8 cellular contexts compared by ENCODE assay signal in genomic region chr10:68900427-68901105, GRCh38. TPM values are rescaled to one million over a fixed set of nuclear protein-coding genes. Genes with fewer than 3 reads are reported as not detected.
DNase-seq lines count a peak whose midpoint lies in the region; ATAC-seq and TF ChIP-seq lines count a peak whose summit lies in the region.

No MANE protein-coding gene starts in this region.

- H3K9me3 ChIP-seq in WERI-Rb-1 (ENCODE audit: severe bottlenecking): no peaks in the 10 kb centered on the region

- ATAC-seq in HG03460 (IDR thresholded peaks at IDR 0.05; ENCODE audit: unreplicated experiment) (peak; percentile 29), omental fat pad (ENCODE audit: low FRiP score) (peak; percentile 65), HG03565 (IDR thresholded peaks at IDR 0.05; ENCODE audit: unreplicated experiment) (no peak)

- DNase-seq in WERI-Rb-1: peak; percentile 93
- peak; percentile 66 for DNase-seq in fibroblast of peridontal ligament (ENCODE audit: extremely low read depth)
- peak; percentile 34 for DNase-seq in omental fat pad (ENCODE audit: low spot score)
- no peak for DNase-seq in effector CD4-positive, alpha-beta T cell

- H3K27me3 ChIP-seq in WERI-Rb-1 (ENCODE audit: insufficient read depth, low read depth, severe bottlenecking): no peaks in the 10 kb centered on the region

- H3K27ac ChIP-seq in C4-2B: peak overlapping the region; percentile 99
- peak overlapping the region; percentile 99 for H3K27ac ChIP-seq in WERI-Rb-1

- TF ChIP-seq CTCF in C4-2B (conservative IDR thresholded peaks at IDR 0.05) (no peak), WERI-Rb-1 (IDR thresholded peaks at IDR 0.05; ENCODE audit: low read depth, low read length) (no peak), omental fat pad (IDR thresholded peaks at IDR 0.05) (no peak)

- in situ Hi-C loops in GM18951 (cut with MboI; ENCODE audit: low sequenced_read_pairs, unreplicated experiment): no loop called here

- peak; percentile 68 for TF ChIP-seq POLR2A in GM18951 (IDR thresholded peaks at IDR 0.05; ENCODE audit: extremely low read depth, insufficient read depth, insufficient read length)

- H3K4me3 ChIP-seq in WERI-Rb-1 (ENCODE audit: low read depth, low read length): peak overlapping the region; percentile 99

- peaks cover 10% of the 10 kb centered on the region for H3K36me3 ChIP-seq in WERI-Rb-1

RNA-seq across cellular contexts. Expression of gene DDX50, which starts 0.5 kb away (rescaled TPM):
- total RNA-seq in omental fat pad: 10 to 100 TPM; 25.4 to 39.0 (median 30.1) TPM

RNA-seq across cellular contexts. Expression of gene DDX21, which starts 55.4 kb away (rescaled TPM):
- 100 to 1,000 TPM in 2 of 4 donors, 10 to 100 TPM in 2; 46.0 to 340 (median 92.6) TPM for total RNA-seq in omental fat pad
